Comparison of ENCODE assay signal across 8 cellular contexts in genomic region chr12:11719678-11720099, GRCh38.
A peak's percentile ranks its signal among the peaks of the same experiment; 100 is the strongest.
DNase-seq lines count a peak whose midpoint lies in the region; ATAC-seq and TF ChIP-seq lines count a peak whose summit lies in the region.

No MANE protein-coding gene starts in this region.

- H3K4me3 ChIP-seq in Karpas-422 (ENCODE audit: low read length) = no peak overlapping the region

- H3K9ac ChIP-seq in Karpas-422 (ENCODE audit: low read length) = no peak overlapping the region

- no peaks in the 10 kb centered on the region for H3K9me2 ChIP-seq in Karpas-422 (replicated peaks; ENCODE audit: insufficient read depth, low read length)

- H3K4me2 ChIP-seq in Karpas-422 (ENCODE audit: low read depth, low read length, poor library complexity, severe bottlenecking) = no peak overlapping the region

- H3K9me3 ChIP-seq in Karpas-422 (ENCODE audit: low read length) = no peaks in the 10 kb centered on the region

- H3K27ac ChIP-seq in Karpas-422 (ENCODE audit: low read length) = no peak overlapping the region

- H3K36me3 ChIP-seq in Karpas-422 (ENCODE audit: insufficient read depth, low read length) = no peaks in the 10 kb centered on the region

- CTCF ChIA-PET in WTC11 (lab: Charles Lee) = interaction anchor here (1.1 to 1.2 kb wide), 2 partner anchors 14 to 298 kb away, joined by 3 to 4 read pairs; no protein-coding TSS in a partner anchor

- no peaks in the 10 kb centered on the region for H3K4me1 ChIP-seq in Karpas-422 (ENCODE audit: low read length)

- no peaks in the 10 kb centered on the region for H3K27me3 ChIP-seq in Karpas-422 (ENCODE audit: low read length)

- H3K79me2 ChIP-seq in Karpas-422 (ENCODE audit: low read length) = no peaks in the 10 kb centered on the region

- H3K27me3 Mint-ChIP-seq in WTC11 (ENCODE audit: low read depth) (no peaks in the 10 kb centered on the region), nephron (ENCODE audit: low read depth) (no peaks in the 10 kb centered on the region)

- no peak overlapping the region for H2AFZ ChIP-seq in Karpas-422 (ENCODE audit: low read length)

- H4K20me1 ChIP-seq in Karpas-422 (ENCODE audit: insufficient read depth, low read depth, low read length) = no peaks in the 10 kb centered on the region; the same call in 1 of the 2 replicates

- no peak for DNase-seq in WTC11 (ENCODE audit: low spot score)
- peak; percentile 65 for DNase-seq in epidermal melanocyte (ENCODE audit: insufficient read length, low spot score)
- no peak for DNase-seq in NCI-H345 (lab: John Stamatoyannopoulos, UW)
- no peak for DNase-seq in Karpas-422
- DNase-seq in NCI-H345 treated with DMSO at 0.1 percent for 48 hours (lab: John Stamatoyannopoulos, UW; ENCODE audit: unreplicated experiment) = no peak

- H3K9me3 Mint-ChIP-seq in WTC11 (no peaks in the 10 kb centered on the region), nephron (no peaks in the 10 kb centered on the region)

- peak; percentile 49 for ATAC-seq in HG03432 (IDR thresholded peaks at IDR 0.05; ENCODE audit: unreplicated experiment)
- ATAC-seq in WTC11 = peak; percentile 86
- ATAC-seq in HG03571 (IDR thresholded peaks at IDR 0.05; ENCODE audit: unreplicated experiment) = no peak

- POLR2A ChIA-PET in WTC11 (lab: Charles Lee) = no interaction called here

- H3K27ac Mint-ChIP-seq in WTC11 = peak overlapping the region; percentile 69
- peak overlapping the region in 2 of 3 experiments; percentile 4 to 23 for H3K27ac Mint-ChIP-seq in nephron

- peaks cover 47% of the 10 kb centered on the region for H3K4me1 Mint-ChIP-seq in WTC11
- H3K4me1 Mint-ChIP-seq in nephron = peaks cover 49% of the 10 kb centered on the region

- TF ChIP-seq CTCF in WTC11 (IDR thresholded peaks at IDR 0.05) (no peak), nephron (IDR thresholded peaks at IDR 0.05; ENCODE audit: unreplicated experiment in 3 of 3) (no peak)

- no peak overlapping the region for H3K4me3 Mint-ChIP-seq in WTC11
- no peak overlapping the region for H3K4me3 Mint-ChIP-seq in nephron

- H3K36me3 Mint-ChIP-seq in WTC11 (no peaks in the 10 kb centered on the region), nephron (ENCODE audit: low read depth) (peaks cover 4% of the 10 kb centered on the region)

TF ChIP-seq in WTC11, 78 proteins besides CTCF, POLR2A, EP300 and RAD21:
- no peak for TF ChIP-seq ZNF425 (CRISPR knock-in tag; conservative IDR thresholded peaks at IDR 0.05)
- no peak for TF ChIP-seq SOX15 (CRISPR knock-in tag; IDR thresholded peaks at IDR 0.05)
- no peak for TF ChIP-seq RORB (CRISPR knock-in tag; IDR thresholded peaks at IDR 0.05)
- TF ChIP-seq HMGA2 (CRISPR knock-in tag; IDR thresholded peaks at IDR 0.05) = no peak
